Comparison of ENCODE assay signal across 13 cellular contexts in the genomic region with DNA sequence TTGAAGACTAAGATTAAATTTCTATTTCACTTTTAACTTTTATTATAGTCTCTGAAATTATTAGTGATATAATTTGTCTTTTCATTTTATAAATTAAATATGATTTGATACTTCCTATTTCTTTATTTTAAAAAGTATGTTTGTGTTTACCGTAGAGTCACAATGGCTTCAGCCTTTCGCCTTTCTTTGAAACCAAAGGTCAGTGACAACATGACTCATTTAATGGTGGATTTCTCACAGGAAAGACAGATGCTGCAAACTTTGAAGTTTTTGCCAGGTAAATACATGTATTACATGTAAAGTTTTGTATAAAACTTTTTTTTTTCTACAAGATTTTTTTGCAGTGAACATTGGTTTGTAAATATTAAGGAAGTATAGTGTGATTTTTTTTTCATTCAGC.
"Had no signal": no experiment of that assay in that cellular context is flagged by ENCODE, and none has a peak within 500 bp of the region (broad histone marks: within the 10 kb centered on the region; RNA-seq: fewer than 3 reads in every experiment).

No MANE protein-coding gene starts in this region.

- DNase-seq: effector memory CD4-positive, alpha-beta T cell; glutamatergic neuron; mammary epithelial cell; naive thymus-derived CD8-positive, alpha-beta T cell; posterior cingulate gyrus; right cardiac atrium; stimulated activated CD4-positive, alpha-beta T cell treated with anti-CD3 and anti-CD28 coated beads, Interleukin-4, amount 100 ng/mL, for 1 hour; stimulated activated CD8-positive, alpha-beta memory T cell treated with anti-CD3 and anti-CD28 coated beads, Interleukin-4, amount 100 ng/mL, for 48 hours; stimulated activated naive CD8-positive, alpha-beta T cell treated with anti-CD3 and anti-CD28 coated beads, Interleukin-15, Interleukin-2, amounts not matched to agents 100 U/mL and 50 U/mL, for 24 hours; thyroid gland had no signal

- ATAC-seq: gastroesophageal sphincter; left lobe of liver; naive thymus-derived CD8-positive, alpha-beta T cell; right cardiac atrium; stimulated activated effector memory CD8-positive, alpha-beta T cell treated with anti-CD3 and anti-CD28 coated beads, Interleukin-12 subunit alpha, Interleukin-12 subunit beta, amount 100 ng/mL, for 72 hours; stimulated activated naive CD8-positive, alpha-beta T cell treated with anti-CD3 and anti-CD28 coated beads, Interleukin-15, Interleukin-2, amounts not matched to agents 100 U/mL and 50 U/mL, for 24 hours had no signal
